In genomic region chr1:37763791-37764741, GRCh38 we compare ENCODE assay signal across 8 cellular contexts. TPM values are rescaled to one million over a fixed set of nuclear protein-coding genes. Genes with fewer than 3 reads are reported as not detected.
DNase-seq lines count a peak whose midpoint lies in the region; ATAC-seq, FAIRE-seq and TF ChIP-seq lines count a peak whose summit lies in the region.

No MANE protein-coding gene starts in this region.

- no peaks in the 10 kb centered on the region for H3K36me3 ChIP-seq in HEK293 (ENCODE audit: control insufficient read depth in 2 of 2, insufficient read depth in 1 of 2, low read length in 2 of 2)

- no peak overlapping the region for H3K4me2 ChIP-seq in A549

- CTCF ChIA-PET in A549 (lab: Yijun Ruan, JAX): interaction anchor here (1.2 to 1.6 kb wide), 2 partner anchors 9 to 23 kb away, joined by 3 to 4 read pairs; no protein-coding TSS in a partner anchor
- CTCF ChIA-PET in HEK293 (lab: Yijun Ruan, JAX): interaction anchor here (0.6 to 1.0 kb wide), 3 partner anchors 88 to 228 kb away, joined by 3 to 5 read pairs (median 4); no protein-coding TSS in a partner anchor

- H3K4me1 ChIP-seq in A549 (no peaks in the 10 kb centered on the region), HEK293 (ENCODE audit: control insufficient read depth, insufficient read depth, low read length) (no peaks in the 10 kb centered on the region)

- WGBS in A549 (ENCODE audit: missing lambda C conversion rate): 38% methylated on average over 19 of the region's 51 CpGs

- no peak overlapping the region for H3K4me3 ChIP-seq in A549
- H3K4me3 ChIP-seq in HEK293 (ENCODE audit: low read depth, low read length): no peak overlapping the region

- no peak overlapping the region for H3K27ac ChIP-seq in A549
- no peak overlapping the region for H3K27ac ChIP-seq in HEK293 (ENCODE audit: extremely low read depth, low read depth, low read length)

- no peaks in the 10 kb centered on the region for H3K9me3 ChIP-seq in A549
- no peaks in the 10 kb centered on the region for H3K9me3 ChIP-seq in HEK293 (ENCODE audit: control insufficient read depth, insufficient read depth, low read depth, low read length)

- no peak for TF ChIP-seq RAD21 in A549 (conservative IDR thresholded peaks at IDR 0.05 in 1 of 2, IDR thresholded peaks at IDR 0.05 in 1 of 2)

- no peak for TF ChIP-seq EP300 in A549 (IDR thresholded peaks at IDR 0.05)

- TF ChIP-seq CTCF in A549 (IDR thresholded peaks at IDR 0.05) (no peak), HEK293 (tag by site-specific recombination; IDR thresholded peaks at IDR 0.05) (no peak)

- no peak for FAIRE-seq in A549 (lab: Jason Lieb, UNC)

- no peak for DNase-seq in A549 (ENCODE audit: low read depth in 1 of 2, low spot score in 1 of 2)
- DNase-seq in activated CD4-positive, alpha-beta T cell treated with anti-CD3 and anti-CD28 coated beads, Interleukin-2, amount 50 U/mL, for 1 hour: peak; percentile 18
- DNase-seq in glomerular visceral epithelial cell (ENCODE audit: extremely low spot score): peak; percentile 22
- DNase-seq in stimulated activated CD4-positive, alpha-beta T cell treated with anti-CD3 and anti-CD28 coated beads, Interleukin-4, amount 100 ng/mL, for 24 hours: peak; percentile 52

- POLR2A ChIA-PET in A549 (lab: Yijun Ruan, JAX): no interaction called here
- POLR2A ChIA-PET in HEK293 (lab: Yijun Ruan, JAX): interaction anchor here (1.1 to 2.1 kb wide), 2 partner anchors 44 to 71 kb away, joined by 3 to 9 read pairs; partner anchors contain the start of genes CDCA8 and YRDC

- peak; percentile 68 to 76; a peak in 5 of 6 replicates for ATAC-seq in A549
- ATAC-seq in HG02798 (IDR thresholded peaks at IDR 0.05; ENCODE audit: poor library complexity, unreplicated experiment): no peak
- no peak for ATAC-seq in HG02678 (IDR thresholded peaks at IDR 0.05; ENCODE audit: unreplicated experiment)
- no peak for ATAC-seq in HG03457 (IDR thresholded peaks at IDR 0.05; ENCODE audit: unreplicated experiment)

- no peak for TF ChIP-seq POLR2A in A549 (IDR thresholded peaks at IDR 0.05; ENCODE audit: low read length)

TF ChIP-seq in A549, 52 proteins besides CTCF, POLR2A, EP300 and RAD21 (continues in another document):
- TF ChIP-seq MYC (IDR thresholded peaks at IDR 0.05; ENCODE audit: borderline replicate concordance, low read length): no peak
- peak; percentile 98 for TF ChIP-seq REST (IDR thresholded peaks at IDR 0.05)

TF ChIP-seq in HEK293, 187 proteins besides CTCF, POLR2A, EP300 and RAD21 (continues in another document):
- TF ChIP-seq INSM2 (tag by site-specific recombination; IDR thresholded peaks at IDR 0.05): peak; percentile 39; the same call in 1 of the 2 replicates
- TF ChIP-seq ZBTB26 (tag by site-specific recombination; optimal IDR thresholded peaks at IDR 0.05): peak; percentile 44
- TF ChIP-seq ZSCAN30 (tag by site-specific recombination; IDR thresholded peaks at IDR 0.05): peak; percentile 42; the same call in 1 of the 2 replicates
- no peak for TF ChIP-seq GLIS1 (tag by site-specific recombination; IDR thresholded peaks at IDR 0.05)
- peak; percentile 99 for TF ChIP-seq REST (tag by site-specific recombination; IDR thresholded peaks at IDR 0.05)
- TF ChIP-seq KLF8 (tag by site-specific recombination; IDR thresholded peaks at IDR 0.05): 0 out of 2 replicates have a peak, but pooled peaks have one; percentile 13
- TF ChIP-seq ZNF792 (tag by site-specific recombination; IDR thresholded peaks at IDR 0.05): no peak
- 0 out of 2 replicates have a peak, but pooled peaks have one; percentile 19 for TF ChIP-seq ZNF639 (tag by site-specific recombination; IDR thresholded peaks at IDR 0.05)
- TF ChIP-seq ZNF529 (tag by site-specific recombination; IDR thresholded peaks at IDR 0.05; ENCODE audit: insufficient replicate concordance): no peak
- no peak for TF ChIP-seq ZNF558 (tag by site-specific recombination; IDR thresholded peaks at IDR 0.05)
- no peak for TF ChIP-seq ZNF501 (tag by site-specific recombination; IDR thresholded peaks at IDR 0.05)
- TF ChIP-seq ZNF140 (tag by site-specific recombination; IDR thresholded peaks at IDR 0.05): peak; percentile 63; the same call in 1 of the 2 replicates

RNA-seq across cellular contexts. Expression of gene EPHA10, which starts 0.9 kb away (rescaled TPM):
- polyA plus RNA-seq in A549 (2011; rRNA removed) (0.35 and 0.65 TPM in 2 replicates), A549 (2017; fragmentation: RNase III; extraction: RNeasy Plus Mini Kit Qiagen cat#74134 plus additional on column Dnase treatment) (0.49 to 0.59 TPM (median 0.53 TPM) in 3 replicates)
- polyA plus RNA-seq in A549 (2012; cell fraction: cytosol; rRNA removed): 0.69 and 1.1 TPM in 2 replicates
- 2.2 and 3.6 TPM in 2 replicates for polyA plus RNA-seq in A549 (2012; cell fraction: nucleus; rRNA removed)
- 0.58 and 0.97 TPM in 2 replicates for polyA minus RNA-seq in A549 (2011; rRNA and poly(A)+ RNA removed)

RNA-seq across cellular contexts. Expression of gene MANEAL, which starts 29.6 kb away (rescaled TPM):
- 8.9 and 12.6 TPM in 2 replicates for polyA plus RNA-seq in A549 (2011; rRNA removed)
- 14.2 and 17.9 TPM in 2 replicates for polyA plus RNA-seq in A549 (2012; cell fraction: cytosol; rRNA removed)
- 13.3 and 15.5 TPM in 2 replicates for polyA plus RNA-seq in A549 (2012; cell fraction: nucleus; rRNA removed)
- polyA plus RNA-seq in A549 (2017; fragmentation: RNase III; extraction: RNeasy Plus Mini Kit Qiagen cat#74134 plus additional on column Dnase treatment): 13.8 to 15.5 TPM (median 15.5 TPM) in 3 replicates
- polyA minus RNA-seq in A549 (2011; rRNA and poly(A)+ RNA removed): 13.3 and 18.3 TPM in 2 replicates

RNA-seq across cellular contexts. Expression of gene C1orf122, which starts 43.5 kb away (rescaled TPM):
- polyA plus RNA-seq in A549 (2011; rRNA removed) (21.3 and 24.2 TPM in 2 replicates), A549 (2017; fragmentation: RNase III; extraction: RNeasy Plus Mini Kit Qiagen cat#74134 plus additional on column Dnase treatment) (26.8 to 29.6 TPM (median 29.1 TPM) in 3 replicates)
- 38.5 and 50.3 TPM in 2 replicates for polyA plus RNA-seq in A549 (2012; cell fraction: cytosol; rRNA removed)
- polyA plus RNA-seq in A549 (2012; cell fraction: nucleus; rRNA removed): 30.5 and 40.6 TPM in 2 replicates
- polyA minus RNA-seq in A549 (2011; rRNA and poly(A)+ RNA removed): 6.2 and 6.8 TPM in 2 replicates

RNA-seq across cellular contexts. Expression of gene YRDC, which starts 43.9 kb away (rescaled TPM):
- polyA plus RNA-seq in A549 (2011; rRNA removed) (21.0 and 21.7 TPM in 2 replicates), A549 (2017; fragmentation: RNase III; extraction: RNeasy Plus Mini Kit Qiagen cat#74134 plus additional on column Dnase treatment) (12.2 to 12.8 TPM (median 12.3 TPM) in 3 replicates)
- polyA plus RNA-seq in A549 (2012; cell fraction: cytosol; rRNA removed): 24.3 and 29.0 TPM in 2 replicates
- 17.5 and 17.9 TPM in 2 replicates for polyA plus RNA-seq in A549 (2012; cell fraction: nucleus; rRNA removed)
- polyA minus RNA-seq in A549 (2011; rRNA and poly(A)+ RNA removed): 11.7 and 15.3 TPM in 2 replicates

Comparison
In these comparisons a context has a peak if more than half of its experiments do, and no peak if none do; other contexts are left out.
1. ATAC-seq: peak in A549 (2 of 2); none in HG02798 (single experiment), HG02678 (single experiment) and HG03457 (single experiment).
2. DNase-seq: peak in activated CD4-positive, alpha-beta T cell treated with anti-CD3 and anti-CD28 coated beads, Interleukin-2, amount 50 U/mL, for 1 hour (single experiment), glomerular visceral epithelial cell (single experiment) and stimulated activated CD4-positive, alpha-beta T cell treated with anti-CD3 and anti-CD28 coated beads, Interleukin-4, amount 100 ng/mL, for 24 hours (single experiment); none in A549 (0 of 2).
3. Of the 5 proteins assayed by ChIP-seq in both HEK293 and A549: peak only in HEK293: HOXA7 and PBX3; only in A549: none; in both: REST; in neither: 2.